29 cellular contexts compared by ENCODE assay signal in genomic region chrX:51507551-51507950, GRCh38.
"Had no signal": no experiment of that assay in that cellular context is flagged by ENCODE, and none has a peak within 500 bp of the region (broad histone marks: within the 10 kb centered on the region; RNA-seq: fewer than 3 reads in every experiment).

No MANE protein-coding gene starts in this region.

- H3K4me3 ChIP-seq: stomach, suprapubic skin, testis, thoracic aorta, thyroid gland, tibial artery, tibial nerve, transverse colon, upper lobe of left lung, upper lobe of right lung, uterus, vagina had no signal

- H3K9me3 Mint-ChIP-seq: stimulated activated effector memory CD8-positive, alpha-beta T cell treated with anti-CD3 and anti-CD28 coated beads, Interleukin-12 subunit alpha, Interleukin-12 subunit beta, amount 100 ng/mL, for 72 hours; stimulated activated naive CD8-positive, alpha-beta T cell treated with anti-CD3 and anti-CD28 coated beads, Interleukin-15, amount 100 ng/mL, for 72 hours; stimulated activated naive CD8-positive, alpha-beta T cell treated with anti-CD3 and anti-CD28 coated beads, Interleukin-15, Interleukin-2, amounts not matched to agents 100 ng/mL and 50 ng/mL, for 24 hours had no signal

- H3K27ac Mint-ChIP-seq: stimulated activated effector memory CD8-positive, alpha-beta T cell treated with anti-CD3 and anti-CD28 coated beads, Interleukin-12 subunit alpha, Interleukin-12 subunit beta, amount 100 ng/mL, for 72 hours; stimulated activated memory B cell treated with anti-CD40 and anti-IgM and Interleukin-4, amounts not matched to agents 10 μg/mL and 1 μg/mL and 100 μg/mL, for 72 hours; stimulated activated naive B cell treated with anti-CD40 and anti-IgM and Interleukin-4, amounts not matched to agents 10 μg/mL and 1 μg/mL and 100 μg/mL, for 72 hours; stimulated activated naive CD8-positive, alpha-beta T cell treated with anti-CD3 and anti-CD28 coated beads, Interleukin-15, Interleukin-2, amounts not matched to agents 100 ng/mL and 50 ng/mL, for 24 hours had no signal

- H3K4me3 Mint-ChIP-seq: stimulated activated effector memory CD8-positive, alpha-beta T cell treated with anti-CD3 and anti-CD28 coated beads, Interleukin-12 subunit alpha, Interleukin-12 subunit beta, amount 100 ng/mL, for 72 hours; stimulated activated memory B cell treated with anti-CD40 and anti-IgM and Interleukin-4, amounts not matched to agents 10 μg/mL and 1 μg/mL and 100 μg/mL, for 72 hours; stimulated activated naive B cell treated with anti-CD40 and anti-IgM and Interleukin-4, amounts not matched to agents 10 μg/mL and 1 μg/mL and 100 μg/mL, for 72 hours; stimulated activated naive CD8-positive, alpha-beta T cell treated with anti-CD3 and anti-CD28 coated beads, Interleukin-15, amount 100 ng/mL, for 72 hours; stimulated activated naive CD8-positive, alpha-beta T cell treated with anti-CD3 and anti-CD28 coated beads, Interleukin-15, Interleukin-2, amounts not matched to agents 100 ng/mL and 50 ng/mL, for 24 hours; type B pancreatic cell had no signal

- H3K36me3 Mint-ChIP-seq: stimulated activated memory B cell treated with anti-CD40 and anti-IgM and Interleukin-4, amounts not matched to agents 10 μg/mL and 1 μg/mL and 100 μg/mL, for 72 hours; stimulated activated naive B cell treated with anti-CD40 and anti-IgM and Interleukin-4, amounts not matched to agents 10 μg/mL and 1 μg/mL and 100 μg/mL, for 72 hours; type B pancreatic cell had no signal

- H3K4me1 ChIP-seq: stomach, suprapubic skin, testis, thyroid gland, tibial artery, tibial nerve, transverse colon, upper lobe of left lung, upper lobe of right lung, uterus, vagina had no signal

- H3K4me1 Mint-ChIP-seq: stimulated activated effector memory CD8-positive, alpha-beta T cell treated with anti-CD3 and anti-CD28 coated beads, Interleukin-12 subunit alpha, Interleukin-12 subunit beta, amount 100 ng/mL, for 72 hours; stimulated activated memory B cell treated with anti-CD40 and anti-IgM and Interleukin-4, amounts not matched to agents 10 μg/mL and 1 μg/mL and 100 μg/mL, for 72 hours; stimulated activated naive B cell treated with anti-CD40 and anti-IgM and Interleukin-4, amounts not matched to agents 10 μg/mL and 1 μg/mL and 100 μg/mL, for 72 hours; stimulated activated naive CD8-positive, alpha-beta T cell treated with anti-CD3 and anti-CD28 coated beads, Interleukin-15, amount 100 ng/mL, for 72 hours had no signal

- H3K27ac ChIP-seq: stomach, suprapubic skin, testis, thoracic aorta, thyroid gland, tibial artery, tibial nerve, transverse colon, upper lobe of left lung, upper lobe of right lung, uterus, vagina had no signal

- ATAC-seq: stimulated activated effector memory CD8-positive, alpha-beta T cell treated with anti-CD3 and anti-CD28 coated beads, Interleukin-12 subunit alpha, Interleukin-12 subunit beta, amount 100 ng/mL, for 72 hours; stimulated activated memory B cell treated with anti-CD40 and anti-IgM and Interleukin-4, amounts not matched to agents 10 μg/mL and 1 μg/mL and 100 μg/mL, for 72 hours; stimulated activated naive CD8-positive, alpha-beta T cell treated with anti-CD3 and anti-CD28 coated beads, Interleukin-15, amount 100 ng/mL, for 72 hours; stimulated activated naive CD8-positive, alpha-beta T cell treated with anti-CD3 and anti-CD28 coated beads, Interleukin-15, Interleukin-2, amounts not matched to agents 100 U/mL and 50 U/mL, for 24 hours; upper lobe of right lung had no signal

- DNase-seq: stimulated activated CD4-positive, alpha-beta T cell treated with anti-CD3 and anti-CD28 coated beads, Interleukin-2, amount 100 ng/mL, for 48 hours; stimulated activated CD4-positive, alpha-beta T cell treated with anti-CD3 and anti-CD28 coated beads, Interleukin-4, amount 100 ng/mL, for 1 hour; stimulated activated CD4-positive, alpha-beta T cell treated with anti-CD3 and anti-CD28 coated beads, Interleukin-4, amount 100 ng/mL, for 24 hours; stimulated activated CD4-positive, alpha-beta T cell treated with anti-CD3 and anti-CD28 coated beads, Interleukin-4, amount 100 ng/mL, for 4 hours; stimulated activated CD8-positive, alpha-beta memory T cell treated with anti-CD3 and anti-CD28 coated beads, Interleukin-4, amount 100 ng/mL, for 48 hours; stimulated activated naive B cell treated with anti-CD40 and anti-IgM and Interleukin-4, amounts not matched to agents 10 μg/mL and 1 μg/mL and 100 μg/mL, for 72 hours; stimulated activated naive CD4-positive, alpha-beta T cell; stimulated activated naive CD4-positive, alpha-beta T cell treated with Interleukin-2 at 50 U/mL for 16 hours; stimulated activated naive CD8-positive, alpha-beta T cell treated with anti-CD3 and anti-CD28 coated beads, Interleukin-15, amount 100 ng/mL, for 72 hours; stimulated activated naive CD8-positive, alpha-beta T cell treated with anti-CD3 and anti-CD28 coated beads, Interleukin-15, Interleukin-2, amounts not matched to agents 100 U/mL and 50 U/mL, for 24 hours; stomach; substantia nigra; testis; thyroid gland; tibial artery; transverse colon; trophoblast cell; upper lobe of left lung; upper lobe of right lung; uterus had no signal

- H3K27me3 ChIP-seq: stomach, suprapubic skin, testis, thyroid gland, tibial artery, tibial nerve, transverse colon, upper lobe of left lung, upper lobe of right lung, uterus, vagina had no signal

- H3K36me3 ChIP-seq: stomach, suprapubic skin, thoracic aorta, thyroid gland, tibial artery, tibial nerve, transverse colon, upper lobe of left lung, upper lobe of right lung, uterus, vagina had no signal

- H3K27me3 Mint-ChIP-seq: stimulated activated memory B cell treated with anti-CD40 and anti-IgM and Interleukin-4, amounts not matched to agents 10 μg/mL and 1 μg/mL and 100 μg/mL, for 72 hours; stimulated activated naive CD8-positive, alpha-beta T cell treated with anti-CD3 and anti-CD28 coated beads, Interleukin-15, amount 100 ng/mL, for 72 hours; type B pancreatic cell had no signal

- FAIRE-seq: urothelium cell line had no signal

- H3K9me3 ChIP-seq: stomach, suprapubic skin, testis, thoracic aorta, thyroid gland, tibial artery, tibial nerve, transverse colon, upper lobe of left lung, upper lobe of right lung, uterus, vagina had no signal
